8 cellular contexts compared by ENCODE assay signal in genomic region chr3:188153949-188154757, GRCh38. TPM values are rescaled to one million over a fixed set of nuclear protein-coding genes. Genes with fewer than 3 reads are reported as not detected.
DNase-seq lines count a peak whose midpoint lies in the region; ATAC-seq, FAIRE-seq and TF ChIP-seq lines count a peak whose summit lies in the region.

A gene with protein sequence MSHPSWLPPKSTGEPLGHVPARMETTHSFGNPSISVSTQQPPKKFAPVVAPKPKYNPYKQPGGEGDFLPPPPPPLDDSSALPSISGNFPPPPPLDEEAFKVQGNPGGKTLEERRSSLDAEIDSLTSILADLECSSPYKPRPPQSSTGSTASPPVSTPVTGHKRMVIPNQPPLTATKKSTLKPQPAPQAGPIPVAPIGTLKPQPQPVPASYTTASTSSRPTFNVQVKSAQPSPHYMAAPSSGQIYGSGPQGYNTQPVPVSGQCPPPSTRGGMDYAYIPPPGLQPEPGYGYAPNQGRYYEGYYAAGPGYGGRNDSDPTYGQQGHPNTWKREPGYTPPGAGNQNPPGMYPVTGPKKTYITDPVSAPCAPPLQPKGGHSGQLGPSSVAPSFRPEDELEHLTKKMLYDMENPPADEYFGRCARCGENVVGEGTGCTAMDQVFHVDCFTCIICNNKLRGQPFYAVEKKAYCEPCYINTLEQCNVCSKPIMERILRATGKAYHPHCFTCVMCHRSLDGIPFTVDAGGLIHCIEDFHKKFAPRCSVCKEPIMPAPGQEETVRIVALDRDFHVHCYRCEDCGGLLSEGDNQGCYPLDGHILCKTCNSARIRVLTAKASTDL (plus strand): TSS chr3:188154157. CDS start chr3:188406121, 251,964 bp downstream.

- peak within 1 kb of the TSS; percentile 91 to 94 (median 92) for H3K4me3 ChIP-seq in endothelial cell of umbilical vein (replicated peaks in 1 of 3; ENCODE audit: insufficient read depth in 1 of 3, low read depth in 1 of 3, low read length in 3 of 3)
- H3K4me3 ChIP-seq in mononuclear cell (ENCODE audit: low read length) = peak within 1 kb of the TSS; percentile 52

- POLR2A ChIA-PET in endothelial cell of umbilical vein (lab: Charles Lee) = interaction anchor here (0.6 to 1.7 kb wide), 6 partner anchors 108 to 747 kb away, joined by 3 to 13 read pairs (median 3); partner anchors contain the start of gene BCL6

- ATAC-seq in GM18498 (IDR thresholded peaks at IDR 0.05; ENCODE audit: unreplicated experiment) = peak; percentile 93
- ATAC-seq in HG02973 (IDR thresholded peaks at IDR 0.05; ENCODE audit: unreplicated experiment) = peak; percentile 58

- H3K4me1 ChIP-seq in endothelial cell of umbilical vein (ENCODE audit: control insufficient read depth, extremely low read depth, insufficient read depth, low read length) (peaks cover 20% of the 10 kb centered on the region), mononuclear cell (ENCODE audit: insufficient read depth, low read length) (peaks cover 46% of the 10 kb centered on the region)

- TF ChIP-seq CTCF in 22Rv1 (IDR thresholded peaks at IDR 0.05) = no peak
- no peak for TF ChIP-seq CTCF in endothelial cell of umbilical vein (IDR thresholded peaks at IDR 0.05; ENCODE audit: extremely low read depth in 1 of 2, insufficient read depth in 1 of 2, low read depth in 1 of 2, low read length in 2 of 2)

- H3K9me1 ChIP-seq in endothelial cell of umbilical vein (replicated peaks; ENCODE audit: control insufficient read depth, extremely low read depth, insufficient read depth, low read length) = no peaks in the 10 kb centered on the region

- H3K9ac ChIP-seq in endothelial cell of umbilical vein (replicated peaks; ENCODE audit: extremely low read depth, insufficient read depth, low read length) = peak within 1 kb of the TSS; percentile 90

- intact Hi-C loops in endothelial cell of umbilical vein (cut with micrococcal nuclease) = loop anchor here (1.0 to 10.0 kb wide), 13 partner anchors 33 to 801 kb away; partner anchors contain the start of gene BCL6

- H3K4me2 ChIP-seq in endothelial cell of umbilical vein (ENCODE audit: insufficient read depth, low read length) = peak within 1 kb of the TSS; percentile 96

- H3K9me3 ChIP-seq in endothelial cell of umbilical vein (replicated peaks; ENCODE audit: control insufficient read depth, insufficient read depth, low read length) = no peaks in the 10 kb centered on the region
- no peaks in the 10 kb centered on the region for H3K9me3 ChIP-seq in mononuclear cell (ENCODE audit: low read depth, low read length)

- no peak for FAIRE-seq in endothelial cell of umbilical vein (lab: Jason Lieb, UNC)

- dilution Hi-C loops in endothelial cell of umbilical vein (cut with MboI; ENCODE audit: extremely low pct_ligation_motif_present, low sequenced_read_pairs) = no loop called here

- peak within 1 kb of the TSS; percentile 82 for H3K27ac ChIP-seq in 22Rv1
- H3K27ac ChIP-seq in endothelial cell of umbilical vein (ENCODE audit: insufficient read depth, low read depth, low read length) = peak within 1 kb of the TSS; percentile 91

- no peaks in the 10 kb centered on the region for H4K20me1 ChIP-seq in endothelial cell of umbilical vein (replicated peaks; ENCODE audit: control insufficient read depth, extremely low read depth, insufficient read depth, low read length)

- TF ChIP-seq POLR2A in endothelial cell of umbilical vein (IDR thresholded peaks at IDR 0.05; ENCODE audit: low read depth, low read length) = peak; percentile 15

- no peaks in the 10 kb centered on the region for H3K27me3 ChIP-seq in endothelial cell of umbilical vein (ENCODE audit: control insufficient read depth in 2 of 2, insufficient read depth in 2 of 2, low read length in 2 of 2)
- no peaks in the 10 kb centered on the region for H3K27me3 ChIP-seq in mononuclear cell (ENCODE audit: insufficient read depth, low read length)

- BruUV-seq in endothelial cell of umbilical vein (replicated peaks; lab: Mats Ljungman, UMichigan) = TSS peak; percentile 49

- peak within 1 kb of the TSS; percentile 30 for H2AFZ ChIP-seq in endothelial cell of umbilical vein (ENCODE audit: low read depth, low read length)

- CTCF ChIA-PET in endothelial cell of umbilical vein (lab: Charles Lee) = interaction anchor here (0.8 to 1.8 kb wide), 8 partner anchors 10 to 800 kb away, joined by 3 to 9 read pairs (median 4); no protein-coding TSS in a partner anchor

- no peaks in the 10 kb centered on the region for H3K36me3 ChIP-seq in endothelial cell of umbilical vein (ENCODE audit: control insufficient read depth in 2 of 2, extremely low read depth in 1 of 2, insufficient read depth in 2 of 2, low read length in 2 of 2)

- H3K79me2 ChIP-seq in endothelial cell of umbilical vein (ENCODE audit: control insufficient read depth, insufficient read depth, low read length) = peaks cover 49% of the 10 kb centered on the region

- DNase-seq in NK-92 treated with Interleukin-12 subunit alpha and Interleukin-12 subunit beta, amount 100 ng/mL, for 24 hours (lab: John Stamatoyannopoulos, UW) = peak; percentile 87
- peak; percentile 81 for DNase-seq in activated CD8-positive, alpha-beta memory T cell treated with anti-CD3 and anti-CD28 coated beads, Interleukin-2, amount 50 U/mL, for 4 hours
- DNase-seq in endothelial cell of umbilical vein (ENCODE audit: low read depth, low spot score) = peak; percentile 45
- peak; percentile 65 for DNase-seq in stimulated activated CD8-positive, alpha-beta memory T cell treated with anti-CD3 and anti-CD28 coated beads, Interleukin-2, amount 100 ng/mL, for 1 hour (ENCODE audit: low read depth in 2 of 2)

TF ChIP-seq in endothelial cell of umbilical vein, 7 proteins besides CTCF, POLR2A, EP300 and RAD21:
- TF ChIP-seq POLR2AphosphoS5 (IDR thresholded peaks at IDR 0.05; ENCODE audit: insufficient read depth, low read depth, low read length) (peak; percentile 67), JUN (IDR thresholded peaks at IDR 0.05; ENCODE audit: borderline replicate concordance, insufficient read depth, insufficient read length, low read depth) (no peak)

RNA-seq across cellular contexts. Expression of the gene that starts here (rescaled TPM):
- total RNA-seq in endothelial cell of umbilical vein (136 and 153 TPM in 2 replicates), mononuclear cell (32.5 TPM)
- polyA plus RNA-seq in endothelial cell of umbilical vein = 16.9 and 24.1 TPM in 2 replicates
- 13.2 and 13.4 TPM in 2 replicates for polyA plus RNA-seq in endothelial cell of umbilical vein (2011; cell fraction: cytosol; rRNA removed)
- 75.5 and 106 TPM in 2 replicates for polyA plus RNA-seq in endothelial cell of umbilical vein (2011; cell fraction: nucleus; rRNA removed)
- 17.7 and 20.4 TPM in 2 replicates for polyA plus RNA-seq in endothelial cell of umbilical vein (2012)
- 349 and 428 TPM in 2 replicates for polyA minus RNA-seq in endothelial cell of umbilical vein
- 31.7 TPM for polyA minus RNA-seq in endothelial cell of umbilical vein (2011; cell fraction: cytosol; rRNA and poly(A)+ RNA removed)
- polyA minus RNA-seq in endothelial cell of umbilical vein (2011; cell fraction: nucleus; rRNA and poly(A)+ RNA removed) = 337 and 370 TPM in 2 replicates

Comparison
In these comparisons a context has a peak if more than half of its experiments do, and no peak if none do; other contexts are left out.
1. Peak in every context shown above with its lines: DNase-seq, ATAC-seq, H3K4me3 ChIP-seq and H3K27ac ChIP-seq.